In the genomic region with DNA sequence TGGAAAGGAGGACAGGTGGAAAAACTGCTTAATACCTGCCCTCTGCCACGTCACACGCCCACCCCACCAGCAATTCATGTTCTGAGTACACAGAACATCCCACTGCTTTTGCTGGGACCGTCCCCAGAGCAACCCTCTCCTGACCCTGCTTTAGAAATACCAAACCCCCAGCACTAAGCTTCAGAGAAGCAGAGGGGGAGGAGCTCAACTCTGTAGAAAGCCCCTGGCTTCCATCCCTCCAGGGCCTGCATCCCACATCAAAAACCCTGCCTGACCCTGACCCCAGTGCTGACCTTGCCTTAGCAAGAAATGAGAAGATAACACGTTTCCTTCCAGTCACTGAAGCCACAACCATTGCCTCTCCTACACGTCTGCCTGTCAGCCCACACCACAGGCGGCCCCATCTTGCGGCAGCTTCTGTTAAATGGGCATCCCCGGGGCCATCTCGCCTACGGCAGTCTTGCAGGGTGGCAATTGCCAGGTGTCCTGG, we compare ENCODE assay signal across 9 cellular contexts. TPM values are rescaled to one million over a fixed set of nuclear protein-coding genes. Genes with fewer than 3 reads are reported as not detected.
DNase-seq lines count a peak whose midpoint lies in the region; ATAC-seq, FAIRE-seq and TF ChIP-seq lines count a peak whose summit lies in the region.
"Had no signal": no experiment of that assay in that cellular context is flagged by ENCODE, and none has a peak within 500 bp of the region (broad histone marks: within the 10 kb centered on the region; RNA-seq: fewer than 3 reads in every experiment).

No MANE protein-coding gene starts in this region.

- H3K4me1 Mint-ChIP-seq in activated T-helper 1 cell treated with anti-CD3 and anti-CD28 coated beads, Interleukin-12 subunit alpha, Interleukin-12 subunit beta, Interleukin-2, Interleukin-4 antibody, amounts not matched to agents 30 ng/mL and 10 ng/mL and 1 ng/mL, durations not matched to agents 14 hours and 24 hours and 36 hours (ENCODE audit: low read depth), result peaks cover 94% of the 10 kb centered on the region

- peak; percentile 53 for ATAC-seq in GM19351 (IDR thresholded peaks at IDR 0.05; ENCODE audit: unreplicated experiment)
- peak; percentile 52 for ATAC-seq in HG03442 (IDR thresholded peaks at IDR 0.05; ENCODE audit: unreplicated experiment)

- no peak overlapping the region for H3K4me3 ChIP-seq in esophagus squamous epithelium

- no peaks in the 10 kb centered on the region for H3K9me3 ChIP-seq in esophagus squamous epithelium

- no peaks in the 10 kb centered on the region for H3K27me3 ChIP-seq in esophagus squamous epithelium

- H3K36me3 Mint-ChIP-seq in activated T-helper 1 cell treated with anti-CD3 and anti-CD28 coated beads, Interleukin-12 subunit alpha, Interleukin-12 subunit beta, Interleukin-2, Interleukin-4 antibody, amounts not matched to agents 30 ng/mL and 10 ng/mL and 1 ng/mL, durations not matched to agents 14 hours and 24 hours and 36 hours (ENCODE audit: low read depth), result peaks cover 74% of the 10 kb centered on the region
- H3K36me3 Mint-ChIP-seq: mesothelial cell of epicardium had no signal

- no peaks in the 10 kb centered on the region for H3K27me3 Mint-ChIP-seq in activated T-helper 1 cell treated with anti-CD3 and anti-CD28 coated beads, Interleukin-12 subunit alpha, Interleukin-12 subunit beta, Interleukin-2, Interleukin-4 antibody, amounts not matched to agents 30 ng/mL and 10 ng/mL and 1 ng/mL, durations not matched to agents 14 hours and 24 hours and 36 hours (ENCODE audit: insufficient read depth)

- FAIRE-seq in H54 (lab: Jason Lieb, UNC), result no peak

- peaks cover 0 to 22% (median 0%) of the 10 kb centered on the region in 3 donors for H3K36me3 ChIP-seq in esophagus squamous epithelium

- H3K27ac Mint-ChIP-seq in activated T-helper 1 cell treated with anti-CD3 and anti-CD28 coated beads, Interleukin-12 subunit alpha, Interleukin-12 subunit beta, Interleukin-2, Interleukin-4 antibody, amounts not matched to agents 30 ng/mL and 10 ng/mL and 1 ng/mL, durations not matched to agents 14 hours and 24 hours and 36 hours, result peak overlapping the region; percentile 100
- H3K27ac Mint-ChIP-seq: mesothelial cell of epicardium had no signal

- TF ChIP-seq POLR2A in H54 (IDR thresholded peaks at IDR 0.05; ENCODE audit: low read depth, low read length), result no peak
- no peak for TF ChIP-seq POLR2A in esophagus squamous epithelium (IDR thresholded peaks at IDR 0.05)

- H3K4me3 Mint-ChIP-seq in activated T-helper 1 cell treated with anti-CD3 and anti-CD28 coated beads, Interleukin-12 subunit alpha, Interleukin-12 subunit beta, Interleukin-2, Interleukin-4 antibody, amounts not matched to agents 30 ng/mL and 10 ng/mL and 1 ng/mL, durations not matched to agents 14 hours and 24 hours and 36 hours, result peak overlapping the region; percentile 94
- H3K4me3 Mint-ChIP-seq: mesothelial cell of epicardium had no signal

- peak; percentile 79 for DNase-seq in activated T-helper 1 cell treated with anti-CD3 and anti-CD28 coated beads, Interleukin-12 subunit alpha, Interleukin-12 subunit beta, Interleukin-2, Interleukin-4 antibody, amounts not matched to agents 30 ng/mL and 10 ng/mL and 1 ng/mL, durations not matched to agents 14 hours and 24 hours and 36 hours (ENCODE audit: low spot score)
- peak; percentile 21 for DNase-seq in stimulated activated CD8-positive, alpha-beta memory T cell treated with anti-CD3 and anti-CD28 coated beads, Interleukin-12 subunit alpha, Interleukin-12 subunit beta, amount 100 ng/mL, for 4 hours (ENCODE audit: low read depth)
- DNase-seq in NOMO-1 (lab: John Stamatoyannopoulos, UW; ENCODE audit: unreplicated experiment in 2 of 2) (no peak), H54 (ENCODE audit: insufficient read length, low spot score) (no peak), esophagus squamous epithelium (lab: John Stamatoyannopoulos, UW) (no peak), cortex of kidney (lab: John Stamatoyannopoulos, UW) (no peak)

- peaks cover 13 to 32% (median 16%) of the 10 kb centered on the region in 3 donors for H3K4me1 ChIP-seq in esophagus squamous epithelium

- intact Hi-C loops in activated T-helper 1 cell treated with anti-CD3 and anti-CD28 coated beads, Interleukin-12 subunit alpha, Interleukin-12 subunit beta, Interleukin-2, Interleukin-4 antibody, amounts not matched to agents 30 ng/mL and 10 ng/mL and 1 ng/mL, durations not matched to agents 14 hours and 24 hours and 36 hours (cut with micrococcal nuclease), result loop anchor here (1.0 to 10.0 kb wide), 15 partner anchors 18 to 1894 kb away; partner anchors contain the start of genes ASB8, CCDC184, RPAP3 and SCAF11
- intact Hi-C loops in esophagus squamous epithelium (cut with DNase I), result no loop called here

- no peak overlapping the region for H3K27ac ChIP-seq in esophagus squamous epithelium

- 55 to 80% methylated on average over 2 to 4 of the region's 10 CpGs for WGBS in esophagus squamous epithelium, 2 donors

- H3K9me3 Mint-ChIP-seq in activated T-helper 1 cell treated with anti-CD3 and anti-CD28 coated beads, Interleukin-12 subunit alpha, Interleukin-12 subunit beta, Interleukin-2, Interleukin-4 antibody, amounts not matched to agents 30 ng/mL and 10 ng/mL and 1 ng/mL, durations not matched to agents 14 hours and 24 hours and 36 hours, result no peaks in the 10 kb centered on the region
- H3K9me3 Mint-ChIP-seq: mesothelial cell of epicardium had no signal

- no peak for TF ChIP-seq CTCF in esophagus squamous epithelium (IDR thresholded peaks at IDR 0.05)

RNA-seq across cellular contexts. Expression of gene VDR, which starts 19.7 kb away (rescaled TPM):
- total RNA-seq in activated T-helper 1 cell treated with anti-CD3 and anti-CD28 coated beads, Interleukin-12 subunit alpha, Interleukin-12 subunit beta, Interleukin-2, Interleukin-4 antibody, amounts not matched to agents 30 ng/mL and 10 ng/mL and 1 ng/mL, durations not matched to agents 14 hours and 24 hours and 36 hours, result 305 and 318 TPM in 2 replicates
- total RNA-seq in esophagus squamous epithelium, result 10 to 100 TPM; 16.6 to 25.0 (median 21.3) TPM

Comparison
In these comparisons a context has a peak if more than half of its experiments do, and no peak if none do; other contexts are left out.
1. DNase-seq: peak in activated T-helper 1 cell treated with anti-CD3 and anti-CD28 coated beads, Interleukin-12 subunit alpha, Interleukin-12 subunit beta, Interleukin-2, Interleukin-4 antibody, amounts not matched to agents 30 ng/mL and 10 ng/mL and 1 ng/mL, durations not matched to agents 14 hours and 24 hours and 36 hours (single experiment) and stimulated activated CD8-positive, alpha-beta memory T cell treated with anti-CD3 and anti-CD28 coated beads, Interleukin-12 subunit alpha, Interleukin-12 subunit beta, amount 100 ng/mL, for 4 hours (single experiment); none in NOMO-1 (0 of 2), H54 (single experiment), esophagus squamous epithelium (single experiment) and cortex of kidney (single experiment).
2. RNA of gene VDR, which starts 19.7 kb away (total RNA-seq): 305 to 318 TPM in activated T-helper 1 cell treated with anti-CD3 and anti-CD28 coated beads, Interleukin-12 subunit alpha, Interleukin-12 subunit beta, Interleukin-2, Interleukin-4 antibody, amounts not matched to agents 30 ng/mL and 10 ng/mL and 1 ng/mL, durations not matched to agents 14 hours and 24 hours and 36 hours; 16.6 to 25.0 TPM in esophagus squamous epithelium; every median in the first group is over 10 times any median in the second.